Comparison of ENCODE assay signal across 14 cellular contexts in the genomic region with DNA sequence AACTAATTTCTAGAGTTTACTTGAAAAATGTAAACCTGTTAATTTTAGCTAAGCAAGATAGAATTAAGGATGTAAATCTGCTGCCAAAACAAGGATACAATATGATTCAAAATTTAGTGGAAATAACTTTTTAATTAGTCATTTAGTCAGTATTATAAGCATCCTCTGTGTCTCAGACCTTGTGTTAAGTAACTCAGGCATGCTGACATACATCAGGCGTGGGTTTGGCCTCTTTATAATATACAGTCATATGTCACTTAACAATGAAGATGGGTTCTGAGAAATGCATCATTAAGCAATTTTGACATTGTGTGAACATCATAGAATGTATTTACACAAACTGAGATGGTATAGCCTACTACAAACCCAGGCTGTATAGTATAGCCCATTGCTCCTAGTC.
A peak's percentile ranks its signal among the peaks of the same experiment; 100 is the strongest.
DNase-seq lines count a peak whose midpoint lies in the region; ATAC-seq and TF ChIP-seq lines count a peak whose summit lies in the region.
"Had no signal": no experiment of that assay in that cellular context is flagged by ENCODE, and none has a peak within 500 bp of the region (broad histone marks: within the 10 kb centered on the region; RNA-seq: fewer than 3 reads in every experiment).

No MANE protein-coding gene starts in this region.

- no peak for DNase-seq in activated naive CD8-positive, alpha-beta T cell treated with anti-CD3 and anti-CD28 coated beads, Interleukin-2, amount 50 U/mL, for 24 hours
- no peak for DNase-seq in activated naive CD8-positive, alpha-beta T cell treated with anti-CD3 and anti-CD28 coated beads for 36 hours
- DNase-seq in PC-3 = peak; percentile 58
- peak; percentile 74 for DNase-seq in fibroblast of mammary gland (ENCODE audit: low read depth)
- DNase-seq in type B pancreatic cell (ENCODE audit: extremely low spot score, unreplicated experiment) = no peak
- DNase-seq in NCI-H1694 (lab: John Stamatoyannopoulos, UW) = no peak
- no peak for DNase-seq in iPS-NIHi7 (ENCODE audit: extremely low spot score)
- DNase-seq: DMS53, NCI-H1048, NCI-H2227 treated with DMSO at 0.1 percent for 48 hours, OCI-M1, SW 1271 had no signal

- H3K79me2 ChIP-seq in PC-3 (ENCODE audit: low read length) = no peaks in the 10 kb centered on the region

- H2AFZ ChIP-seq in PC-3 (ENCODE audit: low read length) = no peak overlapping the region

- H3F3A ChIP-seq in PC-3 (ENCODE audit: low read length, unreplicated experiment) = no peaks in the 10 kb centered on the region

- no peaks in the 10 kb centered on the region for H3K9me3 ChIP-seq in PC-3 (ENCODE audit: low read length)

- H3K27ac Mint-ChIP-seq in activated naive CD8-positive, alpha-beta T cell treated with anti-CD3 and anti-CD28 coated beads, Interleukin-2, amount 50 U/mL, for 24 hours = no peak overlapping the region
- H3K27ac Mint-ChIP-seq in activated naive CD8-positive, alpha-beta T cell treated with anti-CD3 and anti-CD28 coated beads for 36 hours = no peak overlapping the region
- H3K27ac Mint-ChIP-seq in type B pancreatic cell = peak overlapping the region; percentile 70
- H3K27ac Mint-ChIP-seq: activated T-helper 1 cell treated with anti-CD3 and anti-CD28 coated beads, Interleukin-12 subunit alpha, Interleukin-12 subunit beta, Interleukin-2, Interleukin-4 antibody, amounts not matched to agents 30 ng/mL and 10 ng/mL and 1 ng/mL, durations not matched to agents 14 hours and 24 hours and 36 hours had no signal

- no peak overlapping the region for H3K4me2 ChIP-seq in PC-3 (ENCODE audit: low read length)

- H3K4me1 Mint-ChIP-seq in activated naive CD8-positive, alpha-beta T cell treated with anti-CD3 and anti-CD28 coated beads, Interleukin-2, amount 50 U/mL, for 24 hours = peaks cover 65% of the 10 kb centered on the region
- peaks cover 42% of the 10 kb centered on the region for H3K4me1 Mint-ChIP-seq in activated naive CD8-positive, alpha-beta T cell treated with anti-CD3 and anti-CD28 coated beads for 36 hours
- peaks cover 46% of the 10 kb centered on the region for H3K4me1 Mint-ChIP-seq in type B pancreatic cell (ENCODE audit: unreplicated experiment)

- BruUV-seq in PC-3 (replicated peaks; lab: Mats Ljungman, UMichigan) = no TSS peak

- H3K9me2 ChIP-seq in PC-3 (replicated peaks; ENCODE audit: low read length) = no peaks in the 10 kb centered on the region

- H3K27ac ChIP-seq in PC-3 (ENCODE audit: low read length) = peak overlapping the region; percentile 11

- no peaks in the 10 kb centered on the region for H3K9me3 Mint-ChIP-seq in activated naive CD8-positive, alpha-beta T cell treated with anti-CD3 and anti-CD28 coated beads, Interleukin-2, amount 50 U/mL, for 24 hours
- H3K9me3 Mint-ChIP-seq in activated naive CD8-positive, alpha-beta T cell treated with anti-CD3 and anti-CD28 coated beads for 36 hours = no peaks in the 10 kb centered on the region
- H3K9me3 Mint-ChIP-seq in type B pancreatic cell = peaks cover 14% of the 10 kb centered on the region
- H3K9me3 Mint-ChIP-seq: activated T-helper 1 cell treated with anti-CD3 and anti-CD28 coated beads, Interleukin-12 subunit alpha, Interleukin-12 subunit beta, Interleukin-2, Interleukin-4 antibody, amounts not matched to agents 30 ng/mL and 10 ng/mL and 1 ng/mL, durations not matched to agents 14 hours and 24 hours and 36 hours had no signal

- no peaks in the 10 kb centered on the region for H3K27me3 ChIP-seq in PC-3 (ENCODE audit: low read length)

- no peak for TF ChIP-seq CTCF in PC-3 (conservative IDR thresholded peaks at IDR 0.05; ENCODE audit: low read depth, low read length)
- no peak for TF ChIP-seq CTCF in fibroblast of mammary gland (conservative IDR thresholded peaks at IDR 0.05; ENCODE audit: control insufficient read depth, insufficient read depth, low read depth, low read length)
- no peak for TF ChIP-seq CTCF in type B pancreatic cell (conservative IDR thresholded peaks at IDR 0.05)

- H3K36me3 Mint-ChIP-seq in activated naive CD8-positive, alpha-beta T cell treated with anti-CD3 and anti-CD28 coated beads, Interleukin-2, amount 50 U/mL, for 24 hours (ENCODE audit: low read depth) = no peaks in the 10 kb centered on the region
- H3K36me3 Mint-ChIP-seq in activated naive CD8-positive, alpha-beta T cell treated with anti-CD3 and anti-CD28 coated beads for 36 hours = peaks cover 4% of the 10 kb centered on the region
- peaks cover 12% of the 10 kb centered on the region for H3K36me3 Mint-ChIP-seq in type B pancreatic cell

- no peak overlapping the region for H3K4me3 ChIP-seq in PC-3 (ENCODE audit: low read length)
- no peak overlapping the region for H3K4me3 ChIP-seq in fibroblast of mammary gland (ENCODE audit: control insufficient read depth, low read depth, low read length)

- H3K27me3 Mint-ChIP-seq in activated naive CD8-positive, alpha-beta T cell treated with anti-CD3 and anti-CD28 coated beads, Interleukin-2, amount 50 U/mL, for 24 hours = no peaks in the 10 kb centered on the region
- no peaks in the 10 kb centered on the region for H3K27me3 Mint-ChIP-seq in activated naive CD8-positive, alpha-beta T cell treated with anti-CD3 and anti-CD28 coated beads for 36 hours
- no peaks in the 10 kb centered on the region for H3K27me3 Mint-ChIP-seq in type B pancreatic cell

- H3K4me3 Mint-ChIP-seq in activated naive CD8-positive, alpha-beta T cell treated with anti-CD3 and anti-CD28 coated beads, Interleukin-2, amount 50 U/mL, for 24 hours = no peak overlapping the region
- no peak overlapping the region for H3K4me3 Mint-ChIP-seq in activated naive CD8-positive, alpha-beta T cell treated with anti-CD3 and anti-CD28 coated beads for 36 hours
- H3K4me3 Mint-ChIP-seq in type B pancreatic cell = no peak overlapping the region
- H3K4me3 Mint-ChIP-seq: activated T-helper 1 cell treated with anti-CD3 and anti-CD28 coated beads, Interleukin-12 subunit alpha, Interleukin-12 subunit beta, Interleukin-2, Interleukin-4 antibody, amounts not matched to agents 30 ng/mL and 10 ng/mL and 1 ng/mL, durations not matched to agents 14 hours and 24 hours and 36 hours had no signal

- CTCF ChIA-PET in PC-3 (lab: Charles Lee) = interaction anchor here (0.7 kb wide), 1 partner anchor 684 kb away, joined by 13 read pairs; no protein-coding TSS in a partner anchor

- H3K9ac ChIP-seq in PC-3 (ENCODE audit: low read length) = no peak overlapping the region

- POLR2A ChIA-PET in PC-3 (lab: Charles Lee; ENCODE audit: unreplicated experiment) = interaction anchor here (0.6 kb wide), 2 partner anchors 42 to 58 kb away, joined by 3 to 4 read pairs; no protein-coding TSS in a partner anchor

- no peaks in the 10 kb centered on the region for H3K36me3 ChIP-seq in PC-3 (ENCODE audit: low read depth, low read length)

- peak; percentile 37 for ATAC-seq in activated naive CD8-positive, alpha-beta T cell treated with anti-CD3 and anti-CD28 coated beads, Interleukin-2, amount 50 U/mL, for 24 hours
- ATAC-seq in PC-3 = peak; percentile 66
- no peak for ATAC-seq in GM18502 (IDR thresholded peaks at IDR 0.05; ENCODE audit: poor library complexity, unreplicated experiment)

- H4K20me1 ChIP-seq in PC-3 (ENCODE audit: low read length) = no peaks in the 10 kb centered on the region

- H3K4me1 ChIP-seq in PC-3 (ENCODE audit: insufficient read depth, low read length) = peaks cover 33% of the 10 kb centered on the region

- intact Hi-C loops in PC-3 (cut with micrococcal nuclease) = no loop called here

Comparison
In these comparisons a context has a peak if more than half of its experiments do, and no peak if none do; other contexts are left out.
1. DNase-seq: peak in PC-3 (single experiment) and fibroblast of mammary gland (single experiment); none in activated naive CD8-positive, alpha-beta T cell treated with anti-CD3 and anti-CD28 coated beads, Interleukin-2, amount 50 U/mL, for 24 hours (single experiment), activated naive CD8-positive, alpha-beta T cell treated with anti-CD3 and anti-CD28 coated beads for 36 hours (single experiment), type B pancreatic cell (single experiment), NCI-H1694 (single experiment) and iPS-NIHi7 (single experiment).